In genomic region chr4:13918110-13918509, GRCh38 we compare ENCODE assay signal across 10 cellular contexts.
A peak's percentile ranks its signal among the peaks of the same experiment; 100 is the strongest.
DNase-seq lines count a peak whose midpoint lies in the region; ATAC-seq and TF ChIP-seq lines count a peak whose summit lies in the region.
"Had no signal": no experiment of that assay in that cellular context is flagged by ENCODE, and none has a peak within 500 bp of the region (broad histone marks: within the 10 kb centered on the region; RNA-seq: fewer than 3 reads in every experiment).

No MANE protein-coding gene starts in this region.

- H3K9me3 Mint-ChIP-seq in nephron progenitor cell: no peaks in the 10 kb centered on the region

- POLR2A ChIA-PET in RWPE1 (lab: Yijun Ruan, JAX; ENCODE audit: low non-redundant PET): no interaction called here

- H3K27ac Mint-ChIP-seq in nephron progenitor cell: peak overlapping the region; percentile 50
- H3K27ac Mint-ChIP-seq: CD14-positive monocyte had no signal

- no peaks in the 10 kb centered on the region for H3K4me1 Mint-ChIP-seq in nephron progenitor cell

- peak; percentile 67 for DNase-seq in AG08396 (ENCODE audit: low spot score)
- peak; percentile 28 for DNase-seq in RWPE1 (ENCODE audit: low spot score)
- peak; percentile 100 for DNase-seq in fibroblast of mammary gland (ENCODE audit: low read depth)
- DNase-seq in nephron progenitor cell: no peak
- no peak for DNase-seq in DMS79 treated with DMSO at 0.1 percent for 48 hours (lab: John Stamatoyannopoulos, UW)
- no peak for DNase-seq in NK-92 treated with Interleukin-12 subunit alpha and Interleukin-12 subunit beta, amount 100 ng/mL, for 24 hours (lab: John Stamatoyannopoulos, UW)
- DNase-seq: activated CD8-positive, alpha-beta memory T cell treated with anti-CD3 and anti-CD28 coated beads, Interleukin-2, amount 50 U/mL, for 4 hours had no signal

- H3K4me3 Mint-ChIP-seq in nephron progenitor cell: no peak overlapping the region
- H3K4me3 Mint-ChIP-seq: CD14-positive monocyte had no signal

- CTCF ChIA-PET in RWPE1 (lab: Yijun Ruan, JAX): no interaction called here

- no peak for ATAC-seq in GM18870 (IDR thresholded peaks at IDR 0.05; ENCODE audit: unreplicated experiment)
- no peak for ATAC-seq in GM21717 (IDR thresholded peaks at IDR 0.05; ENCODE audit: unreplicated experiment)

- no peak for TF ChIP-seq CTCF in RWPE1 (conservative IDR thresholded peaks at IDR 0.05; ENCODE audit: low read depth)
- no peak for TF ChIP-seq CTCF in fibroblast of mammary gland (conservative IDR thresholded peaks at IDR 0.05; ENCODE audit: control insufficient read depth, insufficient read depth, low read depth, low read length)
- TF ChIP-seq CTCF in nephron progenitor cell (IDR thresholded peaks at IDR 0.05): no peak

- H3K27ac ChIP-seq in RWPE1: no peak overlapping the region

- H3K27me3 Mint-ChIP-seq in nephron progenitor cell (ENCODE audit: low read depth, poor library complexity): peaks cover 2% of the 10 kb centered on the region

- no peaks in the 10 kb centered on the region for H3K36me3 Mint-ChIP-seq in nephron progenitor cell (ENCODE audit: low read depth)
- H3K36me3 Mint-ChIP-seq: CD14-positive monocyte had no signal

- H3K4me3 ChIP-seq in fibroblast of mammary gland (ENCODE audit: control insufficient read depth, low read depth, low read length): no peak overlapping the region

Comparison
In these comparisons a context has a peak if more than half of its experiments do, and no peak if none do; other contexts are left out.
1. DNase-seq: peak in AG08396 (single experiment), RWPE1 (single experiment) and fibroblast of mammary gland (single experiment); none in nephron progenitor cell (single experiment), DMS79 treated with DMSO at 0.1 percent for 48 hours (single experiment) and NK-92 treated with Interleukin-12 subunit alpha and Interleukin-12 subunit beta, amount 100 ng/mL, for 24 hours (single experiment).